12 cellular contexts compared by ENCODE assay signal in genomic region chr9:16721972-16722371, GRCh38.
A peak's percentile ranks its signal among the peaks of the same experiment; 100 is the strongest.
DNase-seq lines count a peak whose midpoint lies in the region; ATAC-seq, FAIRE-seq and TF ChIP-seq lines count a peak whose summit lies in the region.
"Had no signal": no experiment of that assay in that cellular context is flagged by ENCODE, and none has a peak within 500 bp of the region (broad histone marks: within the 10 kb centered on the region; RNA-seq: fewer than 3 reads in every experiment).

No MANE protein-coding gene starts in this region.

- H3K9me3 Mint-ChIP-seq in nephron, result no peaks in the 10 kb centered on the region
- H3K9me3 Mint-ChIP-seq: H9 had no signal

- H3K9me3 ChIP-seq in A549, result no peaks in the 10 kb centered on the region

- H3K36me3 Mint-ChIP-seq in nephron (ENCODE audit: low read depth), result peaks cover 4% of the 10 kb centered on the region
- H3K36me3 Mint-ChIP-seq: naive B cell had no signal

- CTCF ChIA-PET in A549 (lab: Yijun Ruan, JAX), result interaction anchor here (1.2 to 1.6 kb wide), 3 partner anchors 12 to 588 kb away, joined by 3 to 7 read pairs (median 3); no protein-coding TSS in a partner anchor

- H3K4me2 ChIP-seq in A549, result peak overlapping the region; percentile 2; the same call in 1 of the 3 replicates

- peaks cover 55% of the 10 kb centered on the region for H3K4me1 ChIP-seq in A549

- 75% methylated on average over 6 of the region's 6 CpGs for WGBS in A549 (ENCODE audit: missing lambda C conversion rate)

- H3K4me3 ChIP-seq in A549, result no peak overlapping the region

- peak overlapping the region in 2 of 3 experiments; percentile 12 to 20 for H3K4me3 Mint-ChIP-seq in nephron
- H3K4me3 Mint-ChIP-seq: H9, naive B cell had no signal

- H3K27me3 Mint-ChIP-seq in nephron (ENCODE audit: low read depth), result no peaks in the 10 kb centered on the region

- POLR2A ChIA-PET in A549 (lab: Yijun Ruan, JAX), result no interaction called here

- no peak for TF ChIP-seq POLR2A in A549 (IDR thresholded peaks at IDR 0.05; ENCODE audit: low read length)

- no peak for TF ChIP-seq EP300 in A549 (IDR thresholded peaks at IDR 0.05)

- H3K27ac Mint-ChIP-seq in nephron, result peak overlapping the region; percentile 85 to 93 (median 90)
- H3K27ac Mint-ChIP-seq: naive B cell had no signal

- DNase-seq in A549 (ENCODE audit: low read depth in 1 of 2, low spot score in 1 of 2) (no peak), NCI-H526 treated with DMSO at 0.1 percent for 48 hours (lab: John Stamatoyannopoulos, UW) (peak; percentile 64), fibroblast of peridontal ligament (ENCODE audit: extremely low read depth) (peak; percentile 80), anterior cingulate cortex (lab: John Stamatoyannopoulos, UW) (no peak)
- DNase-seq: caudate nucleus, H9, head of caudate nucleus, naive B cell had no signal

- H3K4me1 Mint-ChIP-seq in nephron, result peaks cover 61% of the 10 kb centered on the region
- H3K4me1 Mint-ChIP-seq: naive B cell had no signal

- TF ChIP-seq RAD21 in A549 (conservative IDR thresholded peaks at IDR 0.05 in 1 of 2, IDR thresholded peaks at IDR 0.05 in 1 of 2), result no peak

- peak overlapping the region in 1 of 2 experiments; percentile 49; a peak in 3 of 6 replicates for H3K27ac ChIP-seq in A549

- TF ChIP-seq CTCF in A549 (IDR thresholded peaks at IDR 0.05) (no peak), nephron (IDR thresholded peaks at IDR 0.05; ENCODE audit: unreplicated experiment in 3 of 3) (no peak)

- no peak for FAIRE-seq in A549 (lab: Jason Lieb, UNC)

- ATAC-seq in A549, result no peak
- ATAC-seq in HG02970 (IDR thresholded peaks at IDR 0.05; ENCODE audit: low FRiP score, unreplicated experiment), result no peak
- no peak for ATAC-seq in HG03097 (IDR thresholded peaks at IDR 0.05; ENCODE audit: low FRiP score, unreplicated experiment)
- ATAC-seq in HG02840 (IDR thresholded peaks at IDR 0.05; ENCODE audit: low FRiP score, unreplicated experiment), result no peak

TF ChIP-seq in A549, 52 proteins besides CTCF, POLR2A, EP300 and RAD21:
- TF ChIP-seq TP53 (CRISPR knock-in tag; IDR thresholded peaks at IDR 0.05) (no peak), MAFK (IDR thresholded peaks at IDR 0.05; ENCODE audit: partially characterized antibody) (peak; percentile 20), HOXA7 (CRISPR knock-in tag; IDR thresholded peaks at IDR 0.05) (no peak), RARB (CRISPR knock-in tag; IDR thresholded peaks at IDR 0.05) (no peak), NPAS2 (CRISPR knock-in tag; IDR thresholded peaks at IDR 0.05; ENCODE audit: borderline replicate concordance) (no peak), KDM1A (IDR thresholded peaks at IDR 0.05; ENCODE audit: low read depth) (no peak)

Comparison
In these comparisons a context has a peak if more than half of its experiments do, and no peak if none do; other contexts are left out.
1. DNase-seq: peak in NCI-H526 treated with DMSO at 0.1 percent for 48 hours (single experiment) and fibroblast of peridontal ligament (single experiment); none in A549 (0 of 2) and anterior cingulate cortex (0 of 58).